In the genomic region with DNA sequence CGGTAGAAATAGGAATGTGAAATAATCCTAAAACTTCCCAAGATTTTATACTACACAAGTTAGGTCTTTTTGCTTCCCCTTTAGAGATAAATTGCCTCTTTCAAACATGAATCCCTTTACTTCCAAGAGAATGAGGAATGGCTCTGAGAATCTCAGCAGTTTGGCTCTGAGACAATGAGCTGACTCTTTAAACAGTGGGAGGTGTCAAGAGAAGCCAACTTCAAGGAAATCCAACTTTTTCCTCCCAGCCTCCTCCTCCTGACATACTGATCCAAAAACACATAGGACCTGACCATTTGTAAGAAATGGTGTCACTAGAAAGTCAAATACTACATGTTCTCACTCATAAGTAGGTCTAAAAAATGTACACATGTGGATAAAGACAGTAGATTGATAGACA, we compare ENCODE assay signal across 17 cellular contexts.
DNase-seq lines count a peak whose midpoint lies in the region; ATAC-seq and TF ChIP-seq lines count a peak whose summit lies in the region.
"Had no signal": no experiment of that assay in that cellular context is flagged by ENCODE, and none has a peak within 500 bp of the region (broad histone marks: within the 10 kb centered on the region; RNA-seq: fewer than 3 reads in every experiment).

No MANE protein-coding gene starts in this region.

- no peak for TF ChIP-seq CTCF in fibroblast of the aortic adventitia (IDR thresholded peaks at IDR 0.05; ENCODE audit: insufficient read depth, low read length)
- TF ChIP-seq CTCF in neural progenitor cell (IDR thresholded peaks at IDR 0.05): no peak
- TF ChIP-seq CTCF in gastrocnemius medialis (IDR thresholded peaks at IDR 0.05 in 4 of 5, conservative IDR thresholded peaks at IDR 0.05 in 1 of 5): no peak
- TF ChIP-seq CTCF in dorsolateral prefrontal cortex (IDR thresholded peaks at IDR 0.05 in 54 of 56, conservative IDR thresholded peaks at IDR 0.05 in 2 of 56; ENCODE audit: low read depth in 1 of 56, partially characterized antibody in 56 of 56): no peak

- H3K36me3 ChIP-seq in neural progenitor cell (no peaks in the 10 kb centered on the region), gastrocnemius medialis (no peaks in the 10 kb centered on the region)
- H3K36me3 ChIP-seq: SJCRH30 had no signal

- no peak overlapping the region for H3K9ac ChIP-seq in neural progenitor cell

- no peaks in the 10 kb centered on the region for H3K27me3 ChIP-seq in right cardiac atrium (ENCODE audit: control insufficient read depth, insufficient read depth)
- no peaks in the 10 kb centered on the region for H3K27me3 ChIP-seq in neural progenitor cell
- H3K27me3 ChIP-seq in gastrocnemius medialis: no peaks in the 10 kb centered on the region
- H3K27me3 ChIP-seq in dorsolateral prefrontal cortex: no peaks in the 10 kb centered on the region
- H3K27me3 ChIP-seq: SJCRH30 had no signal

- peaks cover 3% of the 10 kb centered on the region for H3K36me3 Mint-ChIP-seq in neural progenitor cell
- H3K36me3 Mint-ChIP-seq: CD14-positive monocyte had no signal

- TF ChIP-seq POLR2A in gastrocnemius medialis (IDR thresholded peaks at IDR 0.05): no peak

- H3K4me2 ChIP-seq in neural progenitor cell: peak overlapping the region; percentile 42

- WGBS in right cardiac atrium: 39% methylated on average over 1 of the region's 1 CpG

- in situ Hi-C loops in gastrocnemius medialis (cut with MboI; ENCODE audit: low sequenced_read_pairs in 4 of 4): no loop called here

- peaks cover 5% of the 10 kb centered on the region for H3K4me1 Mint-ChIP-seq in neural progenitor cell
- H3K4me1 Mint-ChIP-seq: CD14-positive monocyte had no signal

- H3K9me3 ChIP-seq in right cardiac atrium (ENCODE audit: control insufficient read depth, low read length): no peaks in the 10 kb centered on the region
- no peaks in the 10 kb centered on the region for H3K9me3 ChIP-seq in neural progenitor cell (ENCODE audit: low read depth)
- peaks cover 0 to 8% (median 0%) of the 10 kb centered on the region in 3 donors for H3K9me3 ChIP-seq in gastrocnemius medialis
- H3K9me3 ChIP-seq: SJCRH30 had no signal

- H3K4me3 Mint-ChIP-seq in neural progenitor cell: no peak overlapping the region
- H3K4me3 Mint-ChIP-seq: CD14-positive monocyte, H9 had no signal

- H3K9me3 Mint-ChIP-seq in neural progenitor cell: peaks cover 23% of the 10 kb centered on the region

- H3K79me2 ChIP-seq in neural progenitor cell (ENCODE audit: low read depth): no peaks in the 10 kb centered on the region

- H3F3A ChIP-seq in neural progenitor cell (ENCODE audit: low read depth): peaks cover 7% of the 10 kb centered on the region

- peak overlapping the region; percentile 63 for H2AFZ ChIP-seq in neural progenitor cell (replicated peaks)

- H3K27me3 Mint-ChIP-seq in neural progenitor cell (ENCODE audit: insufficient read depth, low read depth): no peaks in the 10 kb centered on the region

- H3K4me3 ChIP-seq in right cardiac atrium (ENCODE audit: low read length) (no peak overlapping the region), fibroblast of the aortic adventitia (ENCODE audit: low read depth, low read length) (no peak overlapping the region), neural progenitor cell (no peak overlapping the region), gastrocnemius medialis (no peak overlapping the region), dorsolateral prefrontal cortex (no peak overlapping the region)
- H3K4me3 ChIP-seq: SJCRH30 had no signal

- intact Hi-C loops in right cardiac atrium (cut with DNase I): no loop called here
- intact Hi-C loops in left ventricle myocardium superior (cut with micrococcal nuclease): loop anchor here (10.0 kb wide), 1 partner anchor 121 kb away; no protein-coding TSS in a partner anchor
- intact Hi-C loops in gastrocnemius medialis (cut with DNase I; ENCODE audit: low total_unique reads): no loop called here
- intact Hi-C loops in dorsolateral prefrontal cortex (cut with DNase I): no loop called here

- no peak overlapping the region for H3K27ac ChIP-seq in right cardiac atrium (ENCODE audit: low read length)
- H3K27ac ChIP-seq in neural progenitor cell: peak overlapping the region; percentile 79
- no peak overlapping the region for H3K27ac ChIP-seq in gastrocnemius medialis
- no peak overlapping the region for H3K27ac ChIP-seq in dorsolateral prefrontal cortex
- H3K27ac ChIP-seq: SJCRH30 had no signal

- no peaks in the 10 kb centered on the region for H4K20me1 ChIP-seq in neural progenitor cell (ENCODE audit: low read depth)

- no peak for DNase-seq in right cardiac atrium
- DNase-seq in left ventricle myocardium superior: no peak
- peak; percentile 52 for DNase-seq in fibroblast of the aortic adventitia (ENCODE audit: low read depth)
- DNase-seq in neural progenitor cell (ENCODE audit: low spot score): peak; percentile 35
- no peak for DNase-seq in gastrocnemius medialis
- DNase-seq in NK-92 (lab: John Stamatoyannopoulos, UW; ENCODE audit: unreplicated experiment): no peak
- DNase-seq in dorsolateral prefrontal cortex: no peak
- DNase-seq: Caco-2, H9, MV-4-11, NCI-H1436, NCI-H2081, NCI-H510A treated with DMSO at 0.1 percent for 48 hours, RPMI8226, SJCRH30 had no signal

- H3K4me1 ChIP-seq in right cardiac atrium (ENCODE audit: control insufficient read depth, insufficient read depth, low read length): no peaks in the 10 kb centered on the region
- H3K4me1 ChIP-seq in neural progenitor cell: peaks cover 13% of the 10 kb centered on the region
- peaks cover 17 to 20% of the 10 kb centered on the region in 2 donors for H3K4me1 ChIP-seq in gastrocnemius medialis
- H3K4me1 ChIP-seq: Caco-2, SJCRH30 had no signal

- H3K27ac Mint-ChIP-seq in neural progenitor cell: peak overlapping the region; percentile 46

- ATAC-seq in right cardiac atrium: peak; percentile 45 to 77
- ATAC-seq in left ventricle myocardium superior: no peak
- no peak for ATAC-seq in gastrocnemius medialis
- no peak for ATAC-seq in HG03045 (IDR thresholded peaks at IDR 0.05; ENCODE audit: unreplicated experiment)

Comparison
In these comparisons a context has a peak if more than half of its experiments do, and no peak if none do; other contexts are left out.
1. ATAC-seq: peak in right cardiac atrium (2 of 2); none in left ventricle myocardium superior (single experiment), gastrocnemius medialis (0 of 2) and HG03045 (single experiment).
2. DNase-seq: peak in fibroblast of the aortic adventitia (single experiment) and neural progenitor cell (single experiment); none in right cardiac atrium (0 of 3), left ventricle myocardium superior (single experiment), gastrocnemius medialis (0 of 2), NK-92 (single experiment) and dorsolateral prefrontal cortex (0 of 10).